Comparison of ENCODE assay signal across 9 cellular contexts in the genomic region with DNA sequence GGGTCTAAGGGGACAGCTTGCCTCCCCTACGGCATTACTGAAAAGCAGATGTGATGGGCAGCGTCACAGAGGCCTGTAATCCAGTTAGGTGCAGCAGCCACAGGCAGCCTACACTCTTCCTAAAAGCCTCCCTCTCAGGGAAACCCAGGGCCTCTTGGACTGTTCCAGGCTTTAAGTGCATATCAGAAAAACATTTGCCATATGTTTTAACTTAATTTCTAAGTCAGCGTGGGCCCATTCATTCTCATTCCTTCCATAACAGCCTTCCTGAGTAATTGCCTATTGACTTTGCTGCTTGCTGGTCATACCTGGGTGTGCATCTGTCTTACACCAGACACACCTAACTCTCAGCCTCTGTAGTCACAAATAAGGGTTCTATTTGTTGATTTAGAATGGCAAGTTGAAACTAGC.
DNase-seq lines count a peak whose midpoint lies in the region; ATAC-seq and TF ChIP-seq lines count a peak whose summit lies in the region.
"Had no signal": no experiment of that assay in that cellular context is flagged by ENCODE, and none has a peak within 500 bp of the region (broad histone marks: within the 10 kb centered on the region; RNA-seq: fewer than 3 reads in every experiment).

No MANE protein-coding gene starts in this region.

- H3K27ac ChIP-seq in RWPE1 = peak overlapping the region; percentile 46; the same call in 1 of the 2 replicates
- peak overlapping the region; percentile 72 for H3K27ac ChIP-seq in parathyroid adenoma
- H3K27ac ChIP-seq: HL-60 had no signal

- CTCF ChIA-PET in RWPE1 (lab: Yijun Ruan, JAX) = interaction anchor here (0.6 kb wide), 1 partner anchor 138 kb away, joined by 3 read pairs; no protein-coding TSS in a partner anchor

- no peak overlapping the region for H2AFZ ChIP-seq in parathyroid adenoma

- no peak overlapping the region for H3K4me2 ChIP-seq in parathyroid adenoma (ENCODE audit: low read length)

- no peak for TF ChIP-seq CTCF in RWPE1 (conservative IDR thresholded peaks at IDR 0.05; ENCODE audit: low read depth)
- TF ChIP-seq CTCF in fibroblast of mammary gland (conservative IDR thresholded peaks at IDR 0.05; ENCODE audit: control insufficient read depth, insufficient read depth, low read depth, low read length) = no peak
- no peak for TF ChIP-seq CTCF in parathyroid adenoma (IDR thresholded peaks at IDR 0.05)

- no peaks in the 10 kb centered on the region for H3K79me2 ChIP-seq in parathyroid adenoma

- no peak overlapping the region for H3K9ac ChIP-seq in parathyroid adenoma

- H3K4me3 ChIP-seq in fibroblast of mammary gland (ENCODE audit: control insufficient read depth, low read depth, low read length) (no peak overlapping the region), parathyroid adenoma (ENCODE audit: low read depth, low read length) (no peak overlapping the region)

- H3K27me3 ChIP-seq in parathyroid adenoma (ENCODE audit: control insufficient read depth, insufficient read depth, low read length) = no peaks in the 10 kb centered on the region

- H3K4me1 ChIP-seq in parathyroid adenoma = no peaks in the 10 kb centered on the region

- POLR2A ChIA-PET in RWPE1 (lab: Yijun Ruan, JAX; ENCODE audit: low non-redundant PET) = no interaction called here

- no peaks in the 10 kb centered on the region for H3K36me3 ChIP-seq in parathyroid adenoma (ENCODE audit: control insufficient read depth, insufficient read depth, low read length)

- H3K9me3 ChIP-seq in parathyroid adenoma (ENCODE audit: control insufficient read depth, low read length) = no peaks in the 10 kb centered on the region

- no peak for ATAC-seq in left lobe of liver

- intact Hi-C loops in posterior vena cava (cut with DNase I) = no loop called here

- peak; percentile 25 for DNase-seq in AG08395 (ENCODE audit: low spot score)
- DNase-seq in RWPE1 (ENCODE audit: low spot score) = peak; percentile 48
- DNase-seq in fibroblast of mammary gland (ENCODE audit: low read depth) = peak; percentile 83
- no peak for DNase-seq in UCSD-AML1 (lab: John Stamatoyannopoulos, UW; ENCODE audit: unreplicated experiment)
- DNase-seq in NCI-H2171 treated with DMSO at 0.1 percent for 48 hours (lab: John Stamatoyannopoulos, UW) = no peak
- no peak for DNase-seq in left lobe of liver (ENCODE audit: low spot score)
- DNase-seq in posterior vena cava (ENCODE audit: low spot score) = no peak

Comparison
In these comparisons a context has a peak if more than half of its experiments do, and no peak if none do; other contexts are left out.
1. DNase-seq: peak in AG08395 (single experiment), RWPE1 (single experiment) and fibroblast of mammary gland (single experiment); none in UCSD-AML1 (single experiment), NCI-H2171 treated with DMSO at 0.1 percent for 48 hours (single experiment), left lobe of liver (single experiment) and posterior vena cava (single experiment).